ENCODE assay signal across 16 cellular contexts in genomic region chr4:149766135-149766534, GRCh38. TPM values are rescaled to one million over a fixed set of nuclear protein-coding genes. Genes with fewer than 3 reads are reported as not detected.
DNase-seq lines count a peak whose midpoint lies in the region; ATAC-seq and TF ChIP-seq lines count a peak whose summit lies in the region.
"Had no signal": no experiment of that assay in that cellular context is flagged by ENCODE, and none has a peak within 500 bp of the region (broad histone marks: within the 10 kb centered on the region; RNA-seq: fewer than 3 reads in every experiment).

No MANE protein-coding gene starts in this region.

- H3K36me3 Mint-ChIP-seq in CD4-positive, alpha-beta T cell (ENCODE audit: low read depth), result no peaks in the 10 kb centered on the region
- H3K36me3 Mint-ChIP-seq: CD8-positive, alpha-beta T cell; T-cell had no signal

- intact Hi-C loops in posterior vena cava (cut with DNase I), result no loop called here
- intact Hi-C loops in CD4-positive, alpha-beta T cell (cut with DNase I, micrococcal nuclease), result no loop called here

- H3K9me3 ChIP-seq in CD4-positive, alpha-beta T cell (ENCODE audit: control insufficient read depth, low read length), result no peaks in the 10 kb centered on the region

- no peak overlapping the region for H3K27ac ChIP-seq in CD4-positive, alpha-beta T cell (ENCODE audit: low read depth, low read length)

- in situ Hi-C loops in KBM-7 (cut with MboI; ENCODE audit: low pct_unique_long_range_greater_than_20kb, low sequenced_read_pairs), result no loop called here

- H3K4me3 Mint-ChIP-seq in CD4-positive, alpha-beta T cell, result no peak overlapping the region
- H3K4me3 Mint-ChIP-seq: B cell; CD8-positive, alpha-beta T cell; T-cell had no signal

- CTCF ChIA-PET in CD4-positive, alpha-beta T cell (lab: Charles Lee), result no interaction called here

- no peak overlapping the region for H3K4me3 ChIP-seq in epithelial cell of esophagus (ENCODE audit: low read length)

- ATAC-seq in CD4-positive, alpha-beta T cell (ENCODE audit: poor library complexity), result no peak
- ATAC-seq: CD8-positive, alpha-beta T cell; HepG2; T-cell had no signal

- H3K27me3 Mint-ChIP-seq in CD4-positive, alpha-beta T cell, result no peaks in the 10 kb centered on the region
- H3K27me3 Mint-ChIP-seq: B cell, T-cell had no signal

- no peaks in the 10 kb centered on the region for H3K27me3 ChIP-seq in CD4-positive, alpha-beta T cell (ENCODE audit: control insufficient read depth, insufficient read depth, low read length)

- TF ChIP-seq CTCF in epithelial cell of esophagus (IDR thresholded peaks at IDR 0.05; ENCODE audit: insufficient read depth, low read depth, low read length, missing control alignments), result no peak
- TF ChIP-seq CTCF in CD4-positive, alpha-beta T cell (IDR thresholded peaks at IDR 0.05), result no peak

- DNase-seq in GF-D8 (lab: John Stamatoyannopoulos, UW), result peak; percentile 74
- DNase-seq in KBM-7, result peak; percentile 59
- DNase-seq in OCI-M1 (lab: John Stamatoyannopoulos, UW), result peak; percentile 85
- peak; percentile 14 for DNase-seq in epithelial cell of esophagus (ENCODE audit: low read depth)
- no peak for DNase-seq in posterior vena cava (ENCODE audit: low spot score)
- no peak for DNase-seq in NCI-H510A (lab: John Stamatoyannopoulos, UW)
- no peak for DNase-seq in CD4-positive, alpha-beta T cell
- DNase-seq: CD8-positive, alpha-beta T cell; GOT3; Karpas-422; NCI-H1092 treated with DMSO at 0.1 percent for 48 hours; NCI-H1694; SHP77 treated with DMSO at 0.1 percent for 48 hours; T-cell had no signal

- POLR2A ChIA-PET in CD4-positive, alpha-beta T cell (lab: Charles Lee), result no interaction called here

- H3K4me1 Mint-ChIP-seq in CD4-positive, alpha-beta T cell (ENCODE audit: low read depth), result no peaks in the 10 kb centered on the region
- H3K4me1 Mint-ChIP-seq: B cell, T-cell had no signal

- H3K9me3 Mint-ChIP-seq in CD4-positive, alpha-beta T cell, result no peaks in the 10 kb centered on the region
- H3K9me3 Mint-ChIP-seq: CD8-positive, alpha-beta T cell had no signal

- no peak overlapping the region for H3K27ac Mint-ChIP-seq in CD4-positive, alpha-beta T cell
- H3K27ac Mint-ChIP-seq: B cell; CD8-positive, alpha-beta T cell; T-cell had no signal

RNA-seq across cellular contexts. Expression of gene IQCM, which starts 49.5 kb away (rescaled TPM):
- not detected for total RNA-seq in posterior vena cava
- total RNA-seq in CD4-positive, alpha-beta T cell, result not detected
- total RNA-seq: B cell; CD8-positive, alpha-beta T cell; HepG2; T-cell had no signal

Comparison
In these comparisons a context has a peak if more than half of its experiments do, and no peak if none do; other contexts are left out.
1. DNase-seq: peak in GF-D8 (single experiment), KBM-7 (single experiment), OCI-M1 (single experiment) and epithelial cell of esophagus (single experiment); none in posterior vena cava (single experiment), NCI-H510A (single experiment) and CD4-positive, alpha-beta T cell (0 of 10).